ENCODE assay signal across 2 cellular contexts in the genomic region with DNA sequence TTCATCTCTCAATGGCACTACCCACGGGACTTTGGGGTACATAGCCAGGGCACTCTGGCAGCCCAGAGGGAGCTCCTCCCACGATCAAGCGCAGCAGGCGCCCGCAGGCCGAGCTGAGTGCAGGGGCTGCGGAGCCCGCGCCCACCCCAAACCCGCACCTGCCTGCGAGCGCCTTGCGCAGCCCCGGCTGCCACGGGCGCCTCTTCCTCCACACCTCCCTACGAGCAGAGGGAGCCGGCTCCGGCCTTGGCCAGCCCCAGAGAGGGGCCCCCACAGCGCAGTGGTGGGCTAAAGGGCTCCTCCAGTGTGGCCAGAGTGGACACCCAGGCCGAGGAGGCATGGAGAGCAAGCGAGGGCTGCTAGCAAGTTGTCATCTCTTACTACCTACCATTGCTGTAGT.
TF ChIP-seq lines count a peak whose summit lies in the region.

No MANE protein-coding gene starts in this region.

TF ChIP-seq in HepG2, 621 proteins besides CTCF, POLR2A, EP300 and RAD21 (continued from another document):
- TF ChIP-seq, protein P1, sequence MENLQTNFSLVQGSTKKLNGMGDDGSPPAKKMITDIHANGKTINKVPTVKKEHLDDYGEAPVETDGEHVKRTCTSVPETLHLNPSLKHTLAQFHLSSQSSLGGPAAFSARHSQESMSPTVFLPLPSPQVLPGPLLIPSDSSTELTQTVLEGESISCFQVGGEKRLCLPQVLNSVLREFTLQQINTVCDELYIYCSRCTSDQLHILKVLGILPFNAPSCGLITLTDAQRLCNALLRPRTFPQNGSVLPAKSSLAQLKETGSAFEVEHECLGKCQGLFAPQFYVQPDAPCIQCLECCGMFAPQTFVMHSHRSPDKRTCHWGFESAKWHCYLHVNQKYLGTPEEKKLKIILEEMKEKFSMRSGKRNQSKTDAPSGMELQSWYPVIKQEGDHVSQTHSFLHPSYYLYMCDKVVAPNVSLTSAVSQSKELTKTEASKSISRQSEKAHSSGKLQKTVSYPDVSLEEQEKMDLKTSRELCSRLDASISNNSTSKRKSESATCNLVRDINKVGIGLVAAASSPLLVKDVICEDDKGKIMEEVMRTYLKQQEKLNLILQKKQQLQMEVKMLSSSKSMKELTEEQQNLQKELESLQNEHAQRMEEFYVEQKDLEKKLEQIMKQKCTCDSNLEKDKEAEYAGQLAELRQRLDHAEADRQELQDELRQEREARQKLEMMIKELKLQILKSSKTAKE (CRISPR knock-in tag; IDR thresholded peaks at IDR 0.05; ENCODE audit: borderline replicate concordance) = no peak
- TF ChIP-seq ZNF549 (CRISPR knock-in tag; IDR thresholded peaks at IDR 0.05) = no peak
- no peak for TF ChIP-seq ZNF33A (CRISPR knock-in tag; IDR thresholded peaks at IDR 0.05; ENCODE audit: borderline replicate concordance)

TF ChIP-seq in SK-N-SH treated with all-trans-retinoic acid at 6 μM for 48 hours, 23 proteins besides CTCF, POLR2A, EP300 and RAD21 (continued from another document):
- no peak for TF ChIP-seq ZNF70 (CRISPR knock-in tag; IDR thresholded peaks at IDR 0.05)
